ENCODE assay signal across 2 cellular contexts in the genomic region with DNA sequence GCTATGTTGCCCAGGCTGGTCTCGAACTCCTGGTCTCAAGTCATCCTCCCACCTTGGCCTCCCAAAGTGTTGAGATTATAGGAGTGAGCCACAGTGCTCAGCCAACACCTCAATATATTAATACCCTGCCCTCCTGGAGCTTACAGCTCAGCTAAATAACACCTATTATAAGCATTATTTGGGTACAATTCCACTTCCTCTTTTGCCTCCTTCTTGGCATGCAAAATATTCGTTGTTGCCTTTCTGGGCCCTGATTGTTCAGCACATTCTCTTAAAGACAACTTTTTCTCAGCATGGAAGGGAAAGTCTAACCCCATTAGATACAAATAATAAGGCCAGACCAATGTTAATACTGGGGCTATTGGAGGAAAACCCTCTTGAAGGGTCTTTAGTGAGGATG.
A peak's percentile ranks its signal among the peaks of the same experiment; 100 is the strongest.
TF ChIP-seq lines count a peak whose summit lies in the region.

No MANE protein-coding gene starts in this region.

TF ChIP-seq in GM12878, 131 proteins besides CTCF, POLR2A, EP300 and RAD21 (continues in another document):
- TF ChIP-seq TBL1XR1 (IDR thresholded peaks at IDR 0.05; ENCODE audit: low read depth, low read length) (no peak), EED (IDR thresholded peaks at IDR 0.05; ENCODE audit: low read depth) (no peak), CHD2 (IDR thresholded peaks at IDR 0.05; ENCODE audit: borderline replicate concordance, low read depth, low read length) (no peak), IKZF2 (IDR thresholded peaks at IDR 0.05) (0 out of 4 replicates have a peak, but pooled peaks have one; percentile 10 to 12), NBN (IDR thresholded peaks at IDR 0.05) (no peak), PRDM15 (CRISPR knock-in tag; IDR thresholded peaks at IDR 0.05) (no peak), MXI1 (IDR thresholded peaks at IDR 0.05; ENCODE audit: low read depth, low read length) (no peak), PAX8 (IDR thresholded peaks at IDR 0.05) (no peak), ATF3 (IDR thresholded peaks at IDR 0.05; ENCODE audit: borderline replicate concordance, extremely low read depth, low read depth, low read length) (no peak), FOXK2 (IDR thresholded peaks at IDR 0.05) (no peak), DPF2 (IDR thresholded peaks at IDR 0.05) (0 out of 2 replicates have a peak, but pooled peaks have one; percentile 38)
- TF ChIP-seq, protein P1, sequence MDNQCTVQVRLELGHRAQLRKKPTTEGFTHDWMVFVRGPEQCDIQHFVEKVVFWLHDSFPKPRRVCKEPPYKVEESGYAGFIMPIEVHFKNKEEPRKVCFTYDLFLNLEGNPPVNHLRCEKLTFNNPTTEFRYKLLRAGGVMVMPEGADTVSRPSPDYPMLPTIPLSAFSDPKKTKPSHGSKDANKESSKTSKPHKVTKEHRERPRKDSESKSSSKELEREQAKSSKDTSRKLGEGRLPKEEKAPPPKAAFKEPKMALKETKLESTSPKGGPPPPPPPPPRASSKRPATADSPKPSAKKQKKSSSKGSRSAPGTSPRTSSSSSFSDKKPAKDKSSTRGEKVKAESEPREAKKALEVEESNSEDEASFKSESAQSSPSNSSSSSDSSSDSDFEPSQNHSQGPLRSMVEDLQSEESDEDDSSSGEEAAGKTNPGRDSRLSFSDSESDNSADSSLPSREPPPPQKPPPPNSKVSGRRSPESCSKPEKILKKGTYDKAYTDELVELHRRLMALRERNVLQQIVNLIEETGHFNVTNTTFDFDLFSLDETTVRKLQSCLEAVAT (IDR thresholded peaks at IDR 0.05), result no peak
- TF ChIP-seq, protein P2, sequence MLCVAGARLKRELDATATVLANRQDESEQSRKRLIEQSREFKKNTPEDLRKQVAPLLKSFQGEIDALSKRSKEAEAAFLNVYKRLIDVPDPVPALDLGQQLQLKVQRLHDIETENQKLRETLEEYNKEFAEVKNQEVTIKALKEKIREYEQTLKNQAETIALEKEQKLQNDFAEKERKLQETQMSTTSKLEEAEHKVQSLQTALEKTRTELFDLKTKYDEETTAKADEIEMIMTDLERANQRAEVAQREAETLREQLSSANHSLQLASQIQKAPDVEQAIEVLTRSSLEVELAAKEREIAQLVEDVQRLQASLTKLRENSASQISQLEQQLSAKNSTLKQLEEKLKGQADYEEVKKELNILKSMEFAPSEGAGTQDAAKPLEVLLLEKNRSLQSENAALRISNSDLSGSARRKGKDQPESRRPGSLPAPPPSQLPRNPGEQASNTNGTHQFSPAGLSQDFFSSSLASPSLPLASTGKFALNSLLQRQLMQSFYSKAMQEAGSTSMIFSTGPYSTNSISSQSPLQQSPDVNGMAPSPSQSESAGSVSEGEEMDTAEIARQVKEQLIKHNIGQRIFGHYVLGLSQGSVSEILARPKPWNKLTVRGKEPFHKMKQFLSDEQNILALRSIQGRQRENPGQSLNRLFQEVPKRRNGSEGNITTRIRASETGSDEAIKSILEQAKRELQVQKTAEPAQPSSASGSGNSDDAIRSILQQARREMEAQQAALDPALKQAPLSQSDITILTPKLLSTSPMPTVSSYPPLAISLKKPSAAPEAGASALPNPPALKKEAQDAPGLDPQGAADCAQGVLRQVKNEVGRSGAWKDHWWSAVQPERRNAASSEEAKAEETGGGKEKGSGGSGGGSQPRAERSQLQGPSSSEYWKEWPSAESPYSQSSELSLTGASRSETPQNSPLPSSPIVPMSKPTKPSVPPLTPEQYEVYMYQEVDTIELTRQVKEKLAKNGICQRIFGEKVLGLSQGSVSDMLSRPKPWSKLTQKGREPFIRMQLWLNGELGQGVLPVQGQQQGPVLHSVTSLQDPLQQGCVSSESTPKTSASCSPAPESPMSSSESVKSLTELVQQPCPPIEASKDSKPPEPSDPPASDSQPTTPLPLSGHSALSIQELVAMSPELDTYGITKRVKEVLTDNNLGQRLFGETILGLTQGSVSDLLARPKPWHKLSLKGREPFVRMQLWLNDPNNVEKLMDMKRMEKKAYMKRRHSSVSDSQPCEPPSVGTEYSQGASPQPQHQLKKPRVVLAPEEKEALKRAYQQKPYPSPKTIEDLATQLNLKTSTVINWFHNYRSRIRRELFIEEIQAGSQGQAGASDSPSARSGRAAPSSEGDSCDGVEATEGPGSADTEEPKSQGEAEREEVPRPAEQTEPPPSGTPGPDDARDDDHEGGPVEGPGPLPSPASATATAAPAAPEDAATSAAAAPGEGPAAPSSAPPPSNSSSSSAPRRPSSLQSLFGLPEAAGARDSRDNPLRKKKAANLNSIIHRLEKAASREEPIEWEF (IDR thresholded peaks at IDR 0.05; ENCODE audit: insufficient replicate concordance, low read depth, low read length), result no peak

TF ChIP-seq in SK-N-SH treated with all-trans-retinoic acid at 6 μM for 48 hours, 23 proteins besides CTCF, POLR2A, EP300 and RAD21:
- TF ChIP-seq ESRRG (CRISPR knock-in tag; IDR thresholded peaks at IDR 0.05) (no peak), ARNTL (CRISPR knock-in tag; IDR thresholded peaks at IDR 0.05; ENCODE audit: borderline replicate concordance, low read depth) (no peak), PATZ1 (CRISPR knock-in tag; IDR thresholded peaks at IDR 0.05; ENCODE audit: borderline replicate concordance) (no peak), ZNF565 (CRISPR knock-in tag; conservative IDR thresholded peaks at IDR 0.05; ENCODE audit: low read depth) (no peak), ZNF70 (CRISPR knock-in tag; IDR thresholded peaks at IDR 0.05) (no peak), RARB (CRISPR knock-in tag; IDR thresholded peaks at IDR 0.05) (no peak), TSHZ2 (CRISPR knock-in tag; IDR thresholded peaks at IDR 0.05) (no peak), SNAI2 (CRISPR knock-in tag; IDR thresholded peaks at IDR 0.05) (no peak), ISL1 (CRISPR knock-in tag; IDR thresholded peaks at IDR 0.05) (no peak), CSDC2 (CRISPR knock-in tag; IDR thresholded peaks at IDR 0.05) (no peak), GLIS3 (CRISPR knock-in tag; IDR thresholded peaks at IDR 0.05) (no peak), OSR1 (CRISPR knock-in tag; IDR thresholded peaks at IDR 0.05) (no peak), ZFP30 (CRISPR knock-in tag; IDR thresholded peaks at IDR 0.05) (no peak), PPARA (CRISPR knock-in tag; IDR thresholded peaks at IDR 0.05; ENCODE audit: borderline replicate concordance) (no peak), TOX (CRISPR knock-in tag; IDR thresholded peaks at IDR 0.05; ENCODE audit: borderline replicate concordance) (no peak)
- TF ChIP-seq, protein P3, sequence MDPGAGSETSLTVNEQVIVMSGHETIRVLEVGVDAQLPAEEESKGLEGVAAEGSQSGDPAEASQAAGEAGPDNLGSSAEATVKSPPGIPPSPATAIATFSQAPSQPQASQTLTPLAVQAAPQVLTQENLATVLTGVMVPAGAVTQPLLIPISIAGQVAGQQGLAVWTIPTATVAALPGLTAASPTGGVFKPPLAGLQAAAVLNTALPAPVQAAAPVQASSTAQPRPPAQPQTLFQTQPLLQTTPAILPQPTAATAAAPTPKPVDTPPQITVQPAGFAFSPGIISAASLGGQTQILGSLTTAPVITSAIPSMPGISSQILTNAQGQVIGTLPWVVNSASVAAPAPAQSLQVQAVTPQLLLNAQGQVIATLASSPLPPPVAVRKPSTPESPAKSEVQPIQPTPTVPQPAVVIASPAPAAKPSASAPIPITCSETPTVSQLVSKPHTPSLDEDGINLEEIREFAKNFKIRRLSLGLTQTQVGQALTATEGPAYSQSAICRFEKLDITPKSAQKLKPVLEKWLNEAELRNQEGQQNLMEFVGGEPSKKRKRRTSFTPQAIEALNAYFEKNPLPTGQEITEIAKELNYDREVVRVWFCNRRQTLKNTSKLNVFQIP (CRISPR knock-in tag; IDR thresholded peaks at IDR 0.05; ENCODE audit: borderline replicate concordance, low read depth), result no peak
- TF ChIP-seq, protein P4, sequence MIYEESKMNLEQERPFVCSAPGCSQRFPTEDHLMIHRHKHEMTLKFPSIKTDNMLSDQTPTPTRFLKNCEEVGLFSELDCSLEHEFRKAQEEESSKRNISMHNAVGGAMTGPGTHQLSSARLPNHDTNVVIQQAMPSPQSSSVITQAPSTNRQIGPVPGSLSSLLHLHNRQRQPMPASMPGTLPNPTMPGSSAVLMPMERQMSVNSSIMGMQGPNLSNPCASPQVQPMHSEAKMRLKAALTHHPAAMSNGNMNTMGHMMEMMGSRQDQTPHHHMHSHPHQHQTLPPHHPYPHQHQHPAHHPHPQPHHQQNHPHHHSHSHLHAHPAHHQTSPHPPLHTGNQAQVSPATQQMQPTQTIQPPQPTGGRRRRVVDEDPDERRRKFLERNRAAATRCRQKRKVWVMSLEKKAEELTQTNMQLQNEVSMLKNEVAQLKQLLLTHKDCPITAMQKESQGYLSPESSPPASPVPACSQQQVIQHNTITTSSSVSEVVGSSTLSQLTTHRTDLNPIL (CRISPR knock-in tag; IDR thresholded peaks at IDR 0.05; ENCODE audit: low read depth), result no peak
